Comparison of ENCODE assay signal across 8 cellular contexts in the genomic region with DNA sequence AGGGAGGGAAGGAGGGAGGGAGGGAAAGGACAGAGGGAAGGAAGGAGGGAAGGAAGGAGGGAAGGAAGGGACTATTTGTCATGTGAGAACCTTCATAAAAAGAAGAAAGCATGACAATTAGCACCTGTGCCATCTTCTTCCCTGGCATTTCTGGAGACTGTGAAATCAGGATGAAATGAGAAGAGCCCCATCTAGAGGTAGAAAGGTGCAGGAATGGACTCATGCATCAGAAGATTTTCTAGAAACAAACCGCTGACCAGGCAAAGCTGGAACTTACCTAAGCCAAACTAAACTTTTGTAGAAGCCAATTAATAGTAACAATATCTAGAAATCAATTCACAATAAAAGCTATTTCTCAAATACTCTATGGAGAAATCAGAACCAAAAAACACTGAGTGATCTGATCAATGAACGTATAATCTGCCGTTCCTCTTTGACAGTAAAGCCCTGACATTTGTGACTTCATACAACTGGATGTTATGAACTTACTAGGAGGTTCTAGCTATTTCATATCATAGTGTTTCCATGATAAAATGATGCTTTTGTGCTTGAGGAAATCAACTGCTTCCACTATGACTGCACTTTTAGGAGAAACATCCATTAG. TPM values are rescaled to one million over a fixed set of nuclear protein-coding genes. Genes with fewer than 3 reads are reported as not detected.
DNase-seq lines count a peak whose midpoint lies in the region; ATAC-seq and TF ChIP-seq lines count a peak whose summit lies in the region.

No MANE protein-coding gene starts in this region.

- no peak overlapping the region for H3K4me3 Mint-ChIP-seq in activated naive CD8-positive, alpha-beta T cell treated with anti-CD3 and anti-CD28 coated beads for 36 hours

- CTCF ChIA-PET in HEK293T (lab: Yijun Ruan, JAX), result interaction anchor here (0.8 to 1.3 kb wide), 6 partner anchors 23 to 477 kb away, joined by 3 to 8 read pairs (median 4); no protein-coding TSS in a partner anchor

- H3K4me1 Mint-ChIP-seq in activated naive CD8-positive, alpha-beta T cell treated with anti-CD3 and anti-CD28 coated beads for 36 hours, result peaks cover 2% of the 10 kb centered on the region

- H3K9me3 ChIP-seq in lung (ENCODE audit: control insufficient read depth in 2 of 2, insufficient read depth in 1 of 2, low read length in 1 of 2), result no peaks in the 10 kb centered on the region

- H3K27ac ChIP-seq in lung (ENCODE audit: low read depth in 1 of 2, low read length in 1 of 2), result no peak overlapping the region

- DNase-seq in COLO829 (ENCODE audit: low spot score) (peak; percentile 53), HEK293T (ENCODE audit: extremely low spot score) (peak; percentile 38), NCI-H82 (lab: John Stamatoyannopoulos, UW) (peak; percentile 78), dedifferentiated amniotic fluid mesenchymal stem cell (ENCODE audit: extremely low spot score) (peak; percentile 28), lung (ENCODE audit: low spot score) (no peak)
- DNase-seq in activated naive CD8-positive, alpha-beta T cell treated with anti-CD3 and anti-CD28 coated beads for 36 hours, result no peak

- H3K36me3 Mint-ChIP-seq in activated naive CD8-positive, alpha-beta T cell treated with anti-CD3 and anti-CD28 coated beads for 36 hours, result peaks cover 2% of the 10 kb centered on the region

- no peaks in the 10 kb centered on the region for H3K27me3 Mint-ChIP-seq in activated naive CD8-positive, alpha-beta T cell treated with anti-CD3 and anti-CD28 coated beads for 36 hours

- peak; percentile 41 for TF ChIP-seq CTCF in lung (IDR thresholded peaks at IDR 0.05; ENCODE audit: control extremely low read depth, extremely low read depth)

- POLR2A ChIA-PET in HEK293T (lab: Yijun Ruan, JAX), result no interaction called here

- H3K4me1 ChIP-seq in lung (ENCODE audit: control insufficient read depth in 2 of 2, insufficient read depth in 2 of 2, low read length in 2 of 2), result peaks cover 0 to 2% of the 10 kb centered on the region in 2 donors

- ATAC-seq in lung (ENCODE audit: insufficient read depth, low FRiP score), result no peak
- no peak for ATAC-seq in HG02642 (IDR thresholded peaks at IDR 0.05; ENCODE audit: poor library complexity, unreplicated experiment)
- no peak for ATAC-seq in HG02981 (IDR thresholded peaks at IDR 0.05; ENCODE audit: unreplicated experiment)

- no peaks in the 10 kb centered on the region for H3K9me3 Mint-ChIP-seq in activated naive CD8-positive, alpha-beta T cell treated with anti-CD3 and anti-CD28 coated beads for 36 hours

- H3K27ac Mint-ChIP-seq in activated naive CD8-positive, alpha-beta T cell treated with anti-CD3 and anti-CD28 coated beads for 36 hours, result no peak overlapping the region

- no peaks in the 10 kb centered on the region for H3K36me3 ChIP-seq in lung (ENCODE audit: control insufficient read depth in 2 of 2, insufficient read depth in 2 of 2, low read length in 2 of 2)

- H3K27me3 ChIP-seq in lung (ENCODE audit: control insufficient read depth, insufficient read depth), result no peaks in the 10 kb centered on the region

- no peak overlapping the region for H3K4me3 ChIP-seq in lung

- 67 to 69% methylated on average over 3 of the region's 3 CpGs for WGBS in lung, 2 donors

TF ChIP-seq in HEK293T, 16 proteins besides CTCF, POLR2A, EP300 and RAD21:
- TF ChIP-seq PKNOX1 (IDR thresholded peaks at IDR 0.05), result no peak
- TF ChIP-seq ELF4 (IDR thresholded peaks at IDR 0.05), result no peak
- no peak for TF ChIP-seq SP1 (IDR thresholded peaks at IDR 0.05)
- TF ChIP-seq ZNF384 (IDR thresholded peaks at IDR 0.05), result no peak
- no peak for TF ChIP-seq FOXK2 (IDR thresholded peaks at IDR 0.05)
- TF ChIP-seq NFRKB (IDR thresholded peaks at IDR 0.05), result no peak
- TF ChIP-seq FOXM1 (IDR thresholded peaks at IDR 0.05; ENCODE audit: borderline replicate concordance), result no peak
- no peak for TF ChIP-seq ARNT (IDR thresholded peaks at IDR 0.05)
- no peak for TF ChIP-seq LEF1 (IDR thresholded peaks at IDR 0.05; ENCODE audit: borderline replicate concordance)
- no peak for TF ChIP-seq SUZ12 (IDR thresholded peaks at IDR 0.05)
- TF ChIP-seq L3MBTL2 (conservative IDR thresholded peaks at IDR 0.05), result no peak

RNA-seq across cellular contexts. Expression of gene CRACR2A, which starts 24.4 kb away (rescaled TPM):
- total RNA-seq in lung, result 10 to 100 TPM in 1 of 2 donors, 1 to 10 TPM in 1; 6.8 to 10.2 TPM
- polyA plus RNA-seq in lung, result 1 to 10 TPM; 1.4 to 4.1 TPM
- total RNA-seq in activated naive CD8-positive, alpha-beta T cell treated with anti-CD3 and anti-CD28 coated beads for 36 hours, result 10 to 100 TPM; 24.5 to 26.0 TPM

Comparison
In these comparisons a context has a peak if more than half of its experiments do, and no peak if none do; other contexts are left out.
1. DNase-seq: peak in COLO829 (single experiment), HEK293T (single experiment), NCI-H82 (single experiment) and dedifferentiated amniotic fluid mesenchymal stem cell (single experiment); none in lung (single experiment) and activated naive CD8-positive, alpha-beta T cell treated with anti-CD3 and anti-CD28 coated beads for 36 hours (single experiment).